In the genomic region with DNA sequence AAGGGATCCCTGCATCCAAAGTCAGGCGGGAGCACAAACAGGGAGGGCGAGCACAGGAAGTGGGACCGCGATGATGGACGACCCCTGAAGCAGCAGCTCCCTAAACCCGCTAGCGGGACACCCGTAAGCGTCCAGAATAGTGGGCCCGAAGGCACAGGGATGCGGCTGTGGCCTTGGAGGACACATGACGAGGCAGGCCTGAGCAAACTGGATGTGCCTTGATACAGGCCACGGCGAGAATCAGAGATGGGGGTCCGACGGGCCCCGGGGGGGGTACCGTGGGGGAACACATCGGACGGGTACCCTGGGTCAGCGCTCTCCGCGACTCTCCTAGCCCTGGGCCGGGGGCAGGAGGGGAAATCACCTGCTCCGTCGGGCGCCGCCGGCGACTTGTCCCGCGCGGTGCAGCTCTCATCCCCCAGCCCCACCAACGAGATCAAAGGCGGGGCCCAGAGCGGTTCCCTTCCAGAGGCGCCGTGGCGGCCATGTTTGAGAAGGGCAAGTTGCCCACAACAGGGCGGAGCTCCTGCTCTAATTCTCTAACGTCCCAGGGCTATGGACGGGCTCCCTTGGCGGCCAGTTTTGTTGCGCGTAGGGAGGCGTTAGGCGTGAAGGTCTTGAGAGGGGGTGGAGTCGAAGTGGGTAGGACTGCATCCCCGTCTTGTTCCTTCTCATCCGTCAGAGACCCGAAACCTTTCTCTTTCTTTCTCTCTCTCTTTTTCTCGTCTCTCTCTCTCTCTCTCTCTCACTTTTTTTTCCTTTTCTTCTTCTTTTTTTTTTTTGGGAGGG, we compare ENCODE assay signal across 8 cellular contexts. TPM values are rescaled to one million over a fixed set of nuclear protein-coding genes. Genes with fewer than 3 reads are reported as not detected.
DNase-seq lines count a peak whose midpoint lies in the region; ATAC-seq and TF ChIP-seq lines count a peak whose summit lies in the region.

A gene with protein sequence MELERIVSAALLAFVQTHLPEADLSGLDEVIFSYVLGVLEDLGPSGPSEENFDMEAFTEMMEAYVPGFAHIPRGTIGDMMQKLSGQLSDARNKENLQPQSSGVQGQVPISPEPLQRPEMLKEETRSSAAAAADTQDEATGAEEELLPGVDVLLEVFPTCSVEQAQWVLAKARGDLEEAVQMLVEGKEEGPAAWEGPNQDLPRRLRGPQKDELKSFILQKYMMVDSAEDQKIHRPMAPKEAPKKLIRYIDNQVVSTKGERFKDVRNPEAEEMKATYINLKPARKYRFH (minus strand): TSS at position 413 of the 789 bp plus-strand sequence. CDS start 7,386 bp downstream, outside the sequence.

- ATAC-seq in GM21526 (IDR thresholded peaks at IDR 0.05; ENCODE audit: low FRiP score, unreplicated experiment), result peak; percentile 70

- peaks cover 19% of the 10 kb centered on the region for H3K4me1 ChIP-seq in OCI-LY7 (ENCODE audit: insufficient read depth, low read length, poor library complexity, severe bottlenecking)

- H4K20me1 ChIP-seq in OCI-LY7 (ENCODE audit: insufficient read depth, low read length), result no peaks in the 10 kb centered on the region

- peak within 1 kb of the TSS; percentile 88 for H3K4me3 ChIP-seq in OCI-LY7 (ENCODE audit: low read depth, low read length, poor library complexity, severe bottlenecking)

- peaks cover 14% of the 10 kb centered on the region; the same call in 1 of the 2 replicates for H3K79me2 ChIP-seq in OCI-LY7 (ENCODE audit: insufficient read depth, low read depth, low read length)

- intact Hi-C loops in OCI-LY7 (cut with micrococcal nuclease; ENCODE audit: unreplicated experiment), result loop anchor here (1.0 kb wide), 3 partner anchors 11 to 29 kb away; no protein-coding TSS in a partner anchor

- peak within 1 kb of the TSS; percentile 100 for H3K4me2 ChIP-seq in OCI-LY7 (ENCODE audit: low read length)

- peak within 1 kb of the TSS; percentile 41 for H3K27ac ChIP-seq in OCI-LY7 (ENCODE audit: low read depth, low read length, poor library complexity, severe bottlenecking)

- DNase-seq in DMS 273 (lab: John Stamatoyannopoulos, UW; ENCODE audit: unreplicated experiment), result peak; percentile 98
- DNase-seq in HuH-7.5 (ENCODE audit: low spot score), result peak; percentile 82
- DNase-seq in OCI-LY7 (ENCODE audit: low spot score), result peak; percentile 98
- peak; percentile 95 for DNase-seq in activated T-cell treated with anti-CD3 and anti-CD28 coated beads for 1 hour (ENCODE audit: low read depth)
- peak; percentile 95 for DNase-seq in endothelial cell (ENCODE audit: low spot score)
- peak; percentile 96 for DNase-seq in middle frontal gyrus (ENCODE audit: extremely low spot score, low spot score)
- peak; percentile 88 to 91 for DNase-seq in stimulated activated CD8-positive, alpha-beta memory T cell treated with anti-CD3 and anti-CD28 coated beads, Interleukin-4, amount 100 ng/mL, for 1 hour (ENCODE audit: low read depth in 2 of 2, low spot score in 1 of 2)

- H3K27ac Mint-ChIP-seq in endothelial cell (ENCODE audit: unreplicated experiment), result peak within 1 kb of the TSS; percentile 74

- CTCF ChIA-PET in OCI-LY7 (lab: Charles Lee; ENCODE audit: unreplicated experiment), result interaction anchor here (0.7 to 1.1 kb wide), 5 partner anchors 12 to 262 kb away, joined by 3 to 5 read pairs (median 3); partner anchors contain the start of genes C10orf95 and FBXL15

- no peaks in the 10 kb centered on the region for H3K9me2 ChIP-seq in OCI-LY7 (ENCODE audit: insufficient read depth, low read length)

- no peaks in the 10 kb centered on the region for H3K36me3 ChIP-seq in OCI-LY7 (ENCODE audit: insufficient read depth, low read length)

- H3K9me3 Mint-ChIP-seq in endothelial cell (ENCODE audit: unreplicated experiment), result no peaks in the 10 kb centered on the region

- peak within 1 kb of the TSS; percentile 83 for H2AFZ ChIP-seq in OCI-LY7 (ENCODE audit: low read length)

- no peaks in the 10 kb centered on the region for H3K36me3 Mint-ChIP-seq in endothelial cell (ENCODE audit: low read depth, unreplicated experiment)

- peaks cover 39% of the 10 kb centered on the region for H3K4me1 Mint-ChIP-seq in endothelial cell (ENCODE audit: unreplicated experiment)

- POLR2A ChIA-PET in OCI-LY7 (lab: Charles Lee), result interaction anchor here (0.5 to 2.4 kb wide), 17 partner anchors 9 to 751 kb away, joined by 3 to 13 read pairs (median 3); partner anchors contain the start of genes FBXL15 and NFKB2

- H3K9me3 ChIP-seq in OCI-LY7 (ENCODE audit: low read length), result no peaks in the 10 kb centered on the region

- TSS peak; percentile 62 for BruUV-seq in OCI-LY7 (replicated peaks; lab: Mats Ljungman, UMichigan)

- H3K4me3 Mint-ChIP-seq in endothelial cell (ENCODE audit: unreplicated experiment), result peak within 1 kb of the TSS; percentile 96

- peak; percentile 37; the same call in 1 of the 2 replicates for TF ChIP-seq CTCF in OCI-LY7 (conservative IDR thresholded peaks at IDR 0.05; ENCODE audit: low read length)
- TF ChIP-seq CTCF in endothelial cell (IDR thresholded peaks at IDR 0.05; ENCODE audit: unreplicated experiment), result no peak

- peaks cover 14% of the 10 kb centered on the region for H3K27me3 Mint-ChIP-seq in endothelial cell (ENCODE audit: unreplicated experiment)

RNA-seq across cellular contexts. Expression of the gene that starts here (rescaled TPM):
- 48.9 and 61.0 TPM in 2 replicates for total RNA-seq in OCI-LY7 (2014; rRNA removed; shearing (Covaris generic))
- 71.6 and 73.3 TPM in 2 replicates for total RNA-seq in OCI-LY7 (2022)
- 72.9 TPM for total RNA-seq in endothelial cell (ENCODE audit: unreplicated experiment)

Comparison
In these comparisons a context has a peak if more than half of its experiments do, and no peak if none do; other contexts are left out.
1. Peak in every context shown above with its lines: DNase-seq, ATAC-seq, H3K4me3 ChIP-seq and H3K27ac ChIP-seq.